ENCODE assay signal across 9 cellular contexts in genomic region chr10:119543814-119544642, GRCh38. TPM values are rescaled to one million over a fixed set of nuclear protein-coding genes. Genes with fewer than 3 reads are reported as not detected.
DNase-seq lines count a peak whose midpoint lies in the region; ATAC-seq and TF ChIP-seq lines count a peak whose summit lies in the region.
"Had no signal": no experiment of that assay in that cellular context is flagged by ENCODE, and none has a peak within 500 bp of the region (broad histone marks: within the 10 kb centered on the region; RNA-seq: fewer than 3 reads in every experiment).

No MANE protein-coding gene starts in this region.

- no peak for TF ChIP-seq EP300 in esophagus muscularis mucosa (IDR thresholded peaks at IDR 0.05)

- CTCF ChIA-PET in PC-9 (lab: Charles Lee), result no interaction called here

- peak overlapping the region; percentile 74 for H3K4me3 Mint-ChIP-seq in progenitor cell of endocrine pancreas (ENCODE audit: low read depth)

- H3K79me2 ChIP-seq in PC-9 (ENCODE audit: low read depth), result peaks cover 25% of the 10 kb centered on the region

- no peaks in the 10 kb centered on the region for H3K9me2 ChIP-seq in PC-9 (ENCODE audit: insufficient read depth)

- peaks cover 4% of the 10 kb centered on the region for H3K9me3 Mint-ChIP-seq in progenitor cell of endocrine pancreas (ENCODE audit: low read depth)

- POLR2A ChIA-PET in PC-9 (lab: Charles Lee; ENCODE audit: unreplicated experiment), result no interaction called here

- 50% methylated on average over 19 of the region's 19 CpGs for WGBS in esophagus muscularis mucosa

- no peak overlapping the region for H2AFZ ChIP-seq in PC-9

- intact Hi-C loops in PC-9 (cut with micrococcal nuclease; ENCODE audit: unreplicated experiment), result loop anchor here (2.0 to 5.0 kb wide), 3 partner anchors 99 to 347 kb away; no protein-coding TSS in a partner anchor
- intact Hi-C loops in esophagus muscularis mucosa (cut with DNase I), result no loop called here

- TSS peak; percentile 70 for BruUV-seq in PC-9 (replicated peaks; lab: Mats Ljungman, UMichigan)

- no peak for ATAC-seq in GM21825 (IDR thresholded peaks at IDR 0.05; ENCODE audit: unreplicated experiment)

- peaks cover 74% of the 10 kb centered on the region for H3K27me3 Mint-ChIP-seq in progenitor cell of endocrine pancreas

- H3K9me3 ChIP-seq in PC-9 (ENCODE audit: insufficient read depth, low read depth), result no peaks in the 10 kb centered on the region
- no peaks in the 10 kb centered on the region for H3K9me3 ChIP-seq in esophagus muscularis mucosa

- DNase-seq in GM03348 (ENCODE audit: low spot score), result peak; percentile 24
- no peak for DNase-seq in PC-9
- DNase-seq in esophagus muscularis mucosa (ENCODE audit: extremely low spot score), result no peak
- DNase-seq in progenitor cell of endocrine pancreas (ENCODE audit: low spot score, unreplicated experiment), result no peak
- DNase-seq in HPDE6-E6E7 (ENCODE audit: extremely low spot score), result no peak
- no peak for DNase-seq in anterior cingulate cortex (lab: John Stamatoyannopoulos, UW)
- no peak for DNase-seq in brain microvascular endothelial cell
- DNase-seq: NCI-H524 treated with DMSO at 0.1 percent for 48 hours had no signal

- H3K27me3 ChIP-seq in PC-9 (ENCODE audit: insufficient read depth, low read depth), result no peaks in the 10 kb centered on the region
- peaks cover 0 to 3% (median 0%) of the 10 kb centered on the region in 4 donors for H3K27me3 ChIP-seq in esophagus muscularis mucosa
- H3K27me3 ChIP-seq in brain microvascular endothelial cell (replicated peaks), result peaks cover 2% of the 10 kb centered on the region

- no peak overlapping the region for H3K27ac Mint-ChIP-seq in progenitor cell of endocrine pancreas

- H3K4me3 ChIP-seq in PC-9 (peak overlapping the region; percentile 77; the same call in 1 of the 2 replicates), esophagus muscularis mucosa (peak overlapping the region; percentile 80 to 88 (median 80)), brain microvascular endothelial cell (ENCODE audit: low read depth, low read length) (no peak overlapping the region)

- TF ChIP-seq CTCF in PC-9 (conservative IDR thresholded peaks at IDR 0.05) (no peak), esophagus muscularis mucosa (IDR thresholded peaks at IDR 0.05) (no peak), progenitor cell of endocrine pancreas (IDR thresholded peaks at IDR 0.05; ENCODE audit: unreplicated experiment) (no peak), brain microvascular endothelial cell (IDR thresholded peaks at IDR 0.05; ENCODE audit: low read depth, low read length, missing control alignments) (no peak)

- TF ChIP-seq POLR2A in esophagus muscularis mucosa (IDR thresholded peaks at IDR 0.05; ENCODE audit: low read depth), result no peak

- H3K36me3 ChIP-seq in PC-9 (ENCODE audit: low read depth), result no peaks in the 10 kb centered on the region
- no peaks in the 10 kb centered on the region for H3K36me3 ChIP-seq in esophagus muscularis mucosa
- no peaks in the 10 kb centered on the region for H3K36me3 ChIP-seq in brain microvascular endothelial cell (replicated peaks)

- H3K36me3 Mint-ChIP-seq in progenitor cell of endocrine pancreas (ENCODE audit: insufficient read depth), result no peaks in the 10 kb centered on the region

- in situ Hi-C loops in brain microvascular endothelial cell (cut with HindIII; ENCODE audit: low pct_ligation_motif_present, low sequenced_read_pairs), result no loop called here

- peaks cover 2% of the 10 kb centered on the region; the same call in 1 of the 2 replicates for H3F3A ChIP-seq in PC-9 (ENCODE audit: insufficient read depth, low read depth)

- peaks cover 6% of the 10 kb centered on the region for H3K4me1 Mint-ChIP-seq in progenitor cell of endocrine pancreas (ENCODE audit: low read depth)

- no peaks in the 10 kb centered on the region for H4K20me1 ChIP-seq in PC-9 (ENCODE audit: insufficient read depth)

- H3K4me2 ChIP-seq in PC-9, result peak overlapping the region; percentile 87

- H3K4me1 ChIP-seq in PC-9 (replicated peaks; ENCODE audit: insufficient read depth) (peaks cover 24% of the 10 kb centered on the region), esophagus muscularis mucosa (peaks cover 13 to 59% (median 55%) of the 10 kb centered on the region in 4 donors)

- no peak overlapping the region for H3K27ac ChIP-seq in PC-9
- peak overlapping the region; percentile 77 to 88 (median 81) for H3K27ac ChIP-seq in esophagus muscularis mucosa (replicated peaks in 1 of 4)
- H3K27ac ChIP-seq in brain microvascular endothelial cell, result no peak overlapping the region

RNA-seq across cellular contexts. Expression of gene RGS10, which starts 1.5 kb away (rescaled TPM):
- total RNA-seq in PC-9 (2021) (44.5 and 46.0 TPM in 2 replicates), esophagus muscularis mucosa (10 to 100 TPM; 31.4 to 41.6 (median 36.1) TPM), progenitor cell of endocrine pancreas (0.96 and 2.0 TPM in 2 replicates)

RNA-seq across cellular contexts. Expression of gene TIAL1, which starts 52.7 kb away (rescaled TPM):
- total RNA-seq in PC-9 (2021), result 81.4 and 94.1 TPM in 2 replicates
- 10 to 100 TPM; 49.9 to 78.1 (median 52.9) TPM for total RNA-seq in esophagus muscularis mucosa
- 177 and 189 TPM in 2 replicates for total RNA-seq in progenitor cell of endocrine pancreas

Comparison
In these comparisons a context has a peak if more than half of its experiments do, and no peak if none do; other contexts are left out.
1. H3K27ac ChIP-seq: peak in esophagus muscularis mucosa (4 of 4); none in PC-9 (single experiment) and brain microvascular endothelial cell (single experiment).
2. RNA of gene RGS10, which starts 1.5 kb away (total RNA-seq): 44.5 to 46.0 TPM in PC-9 and 31.4 to 41.6 TPM in esophagus muscularis mucosa; 0.96 to 2.0 TPM in progenitor cell of endocrine pancreas; every median in the first group is over 10 times any median in the second.